Comparison of ENCODE assay signal across 13 cellular contexts in genomic region chr2:170821631-170822291, GRCh38. TPM values are rescaled to one million over a fixed set of nuclear protein-coding genes. Genes with fewer than 3 reads are reported as not detected.
DNase-seq lines count a peak whose midpoint lies in the region; ATAC-seq lines count a peak whose summit lies in the region.
"Had no signal": no experiment of that assay in that cellular context is flagged by ENCODE, and none has a peak within 500 bp of the region (broad histone marks: within the 10 kb centered on the region; RNA-seq: fewer than 3 reads in every experiment).

No MANE protein-coding gene starts in this region.

- H3K9me3 Mint-ChIP-seq in activated T-cell treated with anti-CD3 and anti-CD28 coated beads, Interleukin-2, amount 50 U/mL, for 4 hours = no peaks in the 10 kb centered on the region
- no peaks in the 10 kb centered on the region for H3K9me3 Mint-ChIP-seq in activated CD8-positive, alpha-beta T cell treated with anti-CD3 and anti-CD28 coated beads, Interleukin-2, amount 10 ng/mL, durations not matched to agents 7 days and 5 days (ENCODE audit: insufficient read depth)
- no peaks in the 10 kb centered on the region for H3K9me3 Mint-ChIP-seq in stimulated activated effector memory CD8-positive, alpha-beta T cell treated with anti-CD3 and anti-CD28 coated beads, Interleukin-12 subunit alpha, Interleukin-12 subunit beta, amount 100 ng/mL, for 72 hours

- POLR2A ChIA-PET in activated CD8-positive, alpha-beta T cell treated with anti-CD3 and anti-CD28 coated beads, Interleukin-2, amount 10 ng/mL, durations not matched to agents 7 days and 5 days (lab: Charles Lee) = interaction anchor here (0.6 kb wide), 2 partner anchors 10 to 498 kb away, joined by 3 read pairs; no protein-coding TSS in a partner anchor

- H3K4me3 Mint-ChIP-seq in activated T-cell treated with anti-CD3 and anti-CD28 coated beads, Interleukin-2, amount 50 U/mL, for 4 hours = peak overlapping the region; percentile 76
- peak overlapping the region; percentile 52 for H3K4me3 Mint-ChIP-seq in activated CD8-positive, alpha-beta T cell treated with anti-CD3 and anti-CD28 coated beads, Interleukin-2, amount 10 ng/mL, durations not matched to agents 7 days and 5 days
- peak overlapping the region; percentile 59 for H3K4me3 Mint-ChIP-seq in stimulated activated effector memory CD8-positive, alpha-beta T cell treated with anti-CD3 and anti-CD28 coated beads, Interleukin-12 subunit alpha, Interleukin-12 subunit beta, amount 100 ng/mL, for 72 hours

- H3K4me3 ChIP-seq in iPS-18c (ENCODE audit: insufficient read depth, low read depth, low read length) = peak overlapping the region; percentile 63; the same call in 1 of the 2 replicates
- H3K4me3 ChIP-seq: HAP-1, SJSA1 had no signal

- peaks cover 4% of the 10 kb centered on the region for H3K9me3 ChIP-seq in iPS-18c (ENCODE audit: control insufficient read depth, insufficient read depth, low read length)
- H3K9me3 ChIP-seq: HAP-1, SJSA1 had no signal

- ATAC-seq in activated T-cell treated with anti-CD3 and anti-CD28 coated beads, Interleukin-2, amount 50 U/mL, for 4 hours = peak in 1 of 2 donors; percentile 1
- no peak for ATAC-seq in activated CD8-positive, alpha-beta T cell treated with anti-CD3 and anti-CD28 coated beads, Interleukin-2, amount 10 ng/mL, durations not matched to agents 7 days and 5 days
- ATAC-seq in stimulated activated effector memory CD8-positive, alpha-beta T cell treated with anti-CD3 and anti-CD28 coated beads, Interleukin-12 subunit alpha, Interleukin-12 subunit beta, amount 100 ng/mL, for 72 hours = no peak

- no peak for DNase-seq in activated T-cell treated with anti-CD3 and anti-CD28 coated beads, Interleukin-2, amount 50 U/mL, for 4 hours
- no peak for DNase-seq in activated T-cell treated with anti-CD3 and anti-CD28 coated beads, Interleukin-2, amount 50 U/mL, for 48 hours
- DNase-seq in activated CD8-positive, alpha-beta T cell treated with anti-CD3 and anti-CD28 coated beads, Interleukin-2, amount 10 ng/mL, durations not matched to agents 7 days and 5 days = no peak
- no peak for DNase-seq in stimulated activated effector memory CD8-positive, alpha-beta T cell treated with anti-CD3 and anti-CD28 coated beads, Interleukin-12 subunit alpha, Interleukin-12 subunit beta, amount 100 ng/mL, for 72 hours (ENCODE audit: low spot score in 2 of 2)
- DNase-seq in SW480 (ENCODE audit: low spot score) (no peak), NCI-H69 (lab: John Stamatoyannopoulos, UW) (no peak), EL (no peak)
- DNase-seq: midbrain, NCI-H510A treated with DMSO at 0.1 percent for 48 hours had no signal

- CTCF ChIA-PET in activated CD8-positive, alpha-beta T cell treated with anti-CD3 and anti-CD28 coated beads, Interleukin-2, amount 10 ng/mL, durations not matched to agents 7 days and 5 days (lab: Charles Lee) = interaction anchor here (0.7 to 7.3 kb wide), 12 partner anchors 9 to 497 kb away, joined by 3 to 50 read pairs (median 4); no protein-coding TSS in a partner anchor

- peaks cover 47% of the 10 kb centered on the region for H3K4me1 Mint-ChIP-seq in activated T-cell treated with anti-CD3 and anti-CD28 coated beads, Interleukin-2, amount 50 U/mL, for 4 hours (ENCODE audit: low read depth)
- peaks cover 54% of the 10 kb centered on the region for H3K4me1 Mint-ChIP-seq in activated CD8-positive, alpha-beta T cell treated with anti-CD3 and anti-CD28 coated beads, Interleukin-2, amount 10 ng/mL, durations not matched to agents 7 days and 5 days (ENCODE audit: low read depth)
- peaks cover 52% of the 10 kb centered on the region for H3K4me1 Mint-ChIP-seq in stimulated activated effector memory CD8-positive, alpha-beta T cell treated with anti-CD3 and anti-CD28 coated beads, Interleukin-12 subunit alpha, Interleukin-12 subunit beta, amount 100 ng/mL, for 72 hours

- H3K36me3 Mint-ChIP-seq in activated T-cell treated with anti-CD3 and anti-CD28 coated beads, Interleukin-2, amount 50 U/mL, for 4 hours (ENCODE audit: insufficient read depth) = peaks cover 1% of the 10 kb centered on the region
- peaks cover 5% of the 10 kb centered on the region for H3K36me3 Mint-ChIP-seq in activated CD8-positive, alpha-beta T cell treated with anti-CD3 and anti-CD28 coated beads, Interleukin-2, amount 10 ng/mL, durations not matched to agents 7 days and 5 days (ENCODE audit: low read depth)
- no peaks in the 10 kb centered on the region for H3K36me3 Mint-ChIP-seq in stimulated activated effector memory CD8-positive, alpha-beta T cell treated with anti-CD3 and anti-CD28 coated beads, Interleukin-12 subunit alpha, Interleukin-12 subunit beta, amount 100 ng/mL, for 72 hours

- H3K27me3 Mint-ChIP-seq in activated T-cell treated with anti-CD3 and anti-CD28 coated beads, Interleukin-2, amount 50 U/mL, for 4 hours (ENCODE audit: low read depth) = peaks cover 85% of the 10 kb centered on the region
- H3K27me3 Mint-ChIP-seq in activated CD8-positive, alpha-beta T cell treated with anti-CD3 and anti-CD28 coated beads, Interleukin-2, amount 10 ng/mL, durations not matched to agents 7 days and 5 days (ENCODE audit: low read depth) = peaks cover 85% of the 10 kb centered on the region

- no peak overlapping the region for H3K27ac Mint-ChIP-seq in activated CD8-positive, alpha-beta T cell treated with anti-CD3 and anti-CD28 coated beads, Interleukin-2, amount 10 ng/mL, durations not matched to agents 7 days and 5 days
- no peak overlapping the region for H3K27ac Mint-ChIP-seq in stimulated activated effector memory CD8-positive, alpha-beta T cell treated with anti-CD3 and anti-CD28 coated beads, Interleukin-12 subunit alpha, Interleukin-12 subunit beta, amount 100 ng/mL, for 72 hours

RNA-seq across cellular contexts. Expression of gene GAD1, which starts 5.1 kb away (rescaled TPM):
- total RNA-seq in activated T-cell treated with anti-CD3 and anti-CD28 coated beads, Interleukin-2, amount 50 U/mL, for 4 hours = 1 to 10 TPM; 1.6 to 2.6 (median 2.5) TPM
- 1 to 10 TPM; 1.6 to 2.2 TPM for total RNA-seq in activated CD8-positive, alpha-beta T cell treated with anti-CD3 and anti-CD28 coated beads, Interleukin-2, amount 10 ng/mL, durations not matched to agents 7 days and 5 days

RNA-seq across cellular contexts. Expression of gene ERICH2, which starts 51.6 kb away (rescaled TPM):
- not detected for total RNA-seq in activated T-cell treated with anti-CD3 and anti-CD28 coated beads, Interleukin-2, amount 50 U/mL, for 4 hours
- not detected for total RNA-seq in activated CD8-positive, alpha-beta T cell treated with anti-CD3 and anti-CD28 coated beads, Interleukin-2, amount 10 ng/mL, durations not matched to agents 7 days and 5 days
- total RNA-seq: activated CD8-positive, alpha-beta memory T cell treated with anti-CD3 and anti-CD28 coated beads for 36 hours; SJSA1 had no signal
